ENCODE assay signal across 22 cellular contexts in the genomic region with DNA sequence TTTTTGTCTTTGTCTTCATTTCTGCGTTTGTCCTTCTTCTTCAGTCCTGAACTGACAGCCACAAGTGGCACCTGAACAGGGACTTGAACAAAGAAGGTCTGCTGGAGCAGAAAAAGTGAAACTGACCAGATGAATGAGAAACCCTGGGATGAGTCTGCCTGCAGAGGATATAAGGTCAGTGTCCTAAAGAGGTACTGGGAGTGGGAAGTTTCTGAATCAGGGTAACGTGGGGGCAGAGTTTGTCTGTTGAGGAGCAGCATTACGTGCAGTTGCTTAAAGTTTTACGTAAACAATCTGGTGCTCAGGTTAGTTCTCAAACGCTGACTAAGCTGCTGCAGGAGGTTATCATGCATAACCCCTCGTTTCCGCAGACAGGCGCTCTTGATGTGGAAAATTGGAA.
DNase-seq lines count a peak whose midpoint lies in the region; ATAC-seq, FAIRE-seq and TF ChIP-seq lines count a peak whose summit lies in the region.
"Had no signal": no experiment of that assay in that cellular context is flagged by ENCODE, and none has a peak within 500 bp of the region (broad histone marks: within the 10 kb centered on the region; RNA-seq: fewer than 3 reads in every experiment).

No MANE protein-coding gene starts in this region.

- H3K9me3 Mint-ChIP-seq in osteocyte (ENCODE audit: unreplicated experiment): peaks cover 52% of the 10 kb centered on the region

- no peak overlapping the region for H3K4me2 ChIP-seq in keratinocyte (ENCODE audit: control insufficient read depth, extremely low read depth, insufficient read depth, low read depth, low read length)
- H3K4me2 ChIP-seq: BLaER1, GM23338 had no signal

- DNase-seq in COLO829 (ENCODE audit: low spot score): peak; percentile 11
- no peak for DNase-seq in RWPE2 (ENCODE audit: low spot score)
- no peak for DNase-seq in keratinocyte (ENCODE audit: low read depth, low spot score)
- no peak for DNase-seq in left ventricle myocardium inferior
- no peak for DNase-seq in osteocyte (ENCODE audit: extremely low spot score, unreplicated experiment)
- DNase-seq in NCI-H226: no peak
- DNase-seq: CD4-positive, CD25-positive, alpha-beta regulatory T cell; CD8-positive, alpha-beta T cell; DMS 273 treated with DMSO at 0.1 percent for 48 hours; DMS79; EL; GDM1; H9; HFFc6 had no signal

- TF ChIP-seq CTCF in RWPE2 (IDR thresholded peaks at IDR 0.05; ENCODE audit: poor library complexity, severe bottlenecking): no peak
- TF ChIP-seq CTCF in keratinocyte (optimal IDR thresholded peaks at IDR 0.05 in 1 of 3, IDR thresholded peaks at IDR 0.05 in 1 of 3, conservative IDR thresholded peaks at IDR 0.05 in 1 of 3; ENCODE audit: extremely low read depth in 1 of 3, insufficient read depth in 2 of 3, low read length in 3 of 3): no peak
- TF ChIP-seq CTCF in left ventricle myocardium inferior (IDR thresholded peaks at IDR 0.05; ENCODE audit: borderline replicate concordance): no peak
- no peak for TF ChIP-seq CTCF in osteocyte (IDR thresholded peaks at IDR 0.05)

- H3K27ac ChIP-seq in RWPE2 (ENCODE audit: poor library complexity, severe bottlenecking): peak overlapping the region; percentile 35
- H3K27ac ChIP-seq in keratinocyte (ENCODE audit: control insufficient read depth, insufficient read depth, low read length): peak overlapping the region; percentile 41
- no peak overlapping the region for H3K27ac ChIP-seq in left ventricle myocardium inferior (replicated peaks)
- H3K27ac ChIP-seq: BLaER1, C4-2B had no signal

- no peaks in the 10 kb centered on the region for H3K9me1 ChIP-seq in keratinocyte (ENCODE audit: control insufficient read depth, extremely low read depth, insufficient read depth, low read length)

- no peaks in the 10 kb centered on the region for H3K36me3 Mint-ChIP-seq in osteocyte (ENCODE audit: unreplicated experiment)
- H3K36me3 Mint-ChIP-seq: CD4-positive, CD25-positive, alpha-beta regulatory T cell; CD8-positive, alpha-beta T cell had no signal

- H3K4me3 ChIP-seq in RWPE2 (ENCODE audit: severe bottlenecking) (no peak overlapping the region), keratinocyte (ENCODE audit: control insufficient read depth in 2 of 3, extremely low read depth in 1 of 3, insufficient read depth in 2 of 3, low read depth in 1 of 3, low read length in 3 of 3) (no peak overlapping the region), left ventricle myocardium inferior (no peak overlapping the region)
- H3K4me3 ChIP-seq: BLaER1, GM12878, GM23338 had no signal

- H2AFZ ChIP-seq in keratinocyte (ENCODE audit: control insufficient read depth, low read length): no peak overlapping the region
- H2AFZ ChIP-seq: GM23338 had no signal

- H3K4me3 Mint-ChIP-seq in osteocyte (ENCODE audit: unreplicated experiment): no peak overlapping the region
- H3K4me3 Mint-ChIP-seq: B cell; CD4-positive, CD25-positive, alpha-beta regulatory T cell; CD8-positive, alpha-beta T cell; GM23338; H9; HFFc6 had no signal

- dilution Hi-C loops in keratinocyte (cut with MboI; ENCODE audit: extremely low pct_ligation_motif_present, low sequenced_read_pairs): no loop called here

- H4K20me1 ChIP-seq in keratinocyte (ENCODE audit: control insufficient read depth, extremely low read depth, insufficient read depth, low read length): no peaks in the 10 kb centered on the region
- H4K20me1 ChIP-seq: BLaER1 had no signal

- no peaks in the 10 kb centered on the region for H3K4me1 Mint-ChIP-seq in osteocyte (ENCODE audit: unreplicated experiment)
- H3K4me1 Mint-ChIP-seq: B cell; CD4-positive, CD25-positive, alpha-beta regulatory T cell; GM23338; H9 had no signal

- H3K9ac ChIP-seq in keratinocyte (ENCODE audit: control insufficient read depth, extremely low read depth, insufficient read depth, low read length): no peak overlapping the region
- H3K9ac ChIP-seq: BLaER1 had no signal

- H3K9me3 ChIP-seq in RWPE2 (ENCODE audit: severe bottlenecking) (peaks cover 13% of the 10 kb centered on the region), keratinocyte (ENCODE audit: control insufficient read depth, low read depth, low read length) (peaks cover 16% of the 10 kb centered on the region), left ventricle myocardium inferior (replicated peaks) (peaks cover 19% of the 10 kb centered on the region)

- no peaks in the 10 kb centered on the region for H3K4me1 ChIP-seq in RWPE2 (ENCODE audit: insufficient read depth, poor library complexity, severe bottlenecking)
- no peaks in the 10 kb centered on the region for H3K4me1 ChIP-seq in keratinocyte (ENCODE audit: control insufficient read depth, extremely low read depth, insufficient read depth, low read length)
- H3K4me1 ChIP-seq in left ventricle myocardium inferior: no peaks in the 10 kb centered on the region
- H3K4me1 ChIP-seq: BLaER1 had no signal

- H3K79me2 ChIP-seq in keratinocyte (ENCODE audit: control insufficient read depth, insufficient read depth, low read length): no peaks in the 10 kb centered on the region

- ATAC-seq in RWPE2 (ENCODE audit: low read depth): no peak
- ATAC-seq: CD8-positive, alpha-beta T cell; GM12878; GM23338; HCT116 had no signal

- FAIRE-seq in keratinocyte (lab: Jason Lieb, UNC): no peak
- FAIRE-seq: D721Med, GM12878, GM19239 had no signal

- intact Hi-C loops in left ventricle myocardium inferior (cut with micrococcal nuclease): no loop called here

- no peaks in the 10 kb centered on the region for H3K27me3 Mint-ChIP-seq in osteocyte (ENCODE audit: unreplicated experiment)
- H3K27me3 Mint-ChIP-seq: B cell; CD4-positive, CD25-positive, alpha-beta regulatory T cell had no signal

- no peaks in the 10 kb centered on the region for H3K36me3 ChIP-seq in RWPE2 (ENCODE audit: low read depth)
- no peaks in the 10 kb centered on the region for H3K36me3 ChIP-seq in keratinocyte (ENCODE audit: control insufficient read depth in 2 of 2, extremely low read depth in 1 of 2, insufficient read depth in 2 of 2, low read length in 2 of 2)
- H3K36me3 ChIP-seq in left ventricle myocardium inferior: no peaks in the 10 kb centered on the region
- H3K36me3 ChIP-seq: BLaER1 had no signal

- no peak overlapping the region for H3K27ac Mint-ChIP-seq in osteocyte (ENCODE audit: unreplicated experiment)
- H3K27ac Mint-ChIP-seq: B cell; CD8-positive, alpha-beta T cell; GM23338; H9; HFFc6 had no signal

- no peaks in the 10 kb centered on the region for H3K27me3 ChIP-seq in RWPE2 (ENCODE audit: insufficient read depth, poor library complexity, severe bottlenecking)
- H3K27me3 ChIP-seq in keratinocyte (ENCODE audit: control insufficient read depth, extremely low read depth, insufficient read depth, low read length): no peaks in the 10 kb centered on the region
- H3K27me3 ChIP-seq in left ventricle myocardium inferior (ENCODE audit: low read depth): no peaks in the 10 kb centered on the region
- H3K27me3 ChIP-seq: BLaER1 had no signal
